In genomic region chr3:170483485-170484262, GRCh38 we compare ENCODE assay signal across 14 cellular contexts.
DNase-seq lines count a peak whose midpoint lies in the region; ATAC-seq and TF ChIP-seq lines count a peak whose summit lies in the region.
"Had no signal": no experiment of that assay in that cellular context is flagged by ENCODE, and none has a peak within 500 bp of the region (broad histone marks: within the 10 kb centered on the region; RNA-seq: fewer than 3 reads in every experiment).

No MANE protein-coding gene starts in this region.

- no peaks in the 10 kb centered on the region for H3K9me3 ChIP-seq in naive thymus-derived CD4-positive, alpha-beta T cell (ENCODE audit: control insufficient read depth in 2 of 3, low read length in 3 of 3)
- H3K9me3 ChIP-seq: heart right ventricle had no signal

- POLR2A ChIA-PET in naive thymus-derived CD4-positive, alpha-beta T cell (lab: Charles Lee), result no interaction called here

- H3K27ac ChIP-seq in 22Rv1, result no peak overlapping the region
- no peak overlapping the region for H3K27ac ChIP-seq in naive thymus-derived CD4-positive, alpha-beta T cell (ENCODE audit: low read depth, low read length)
- H3K27ac ChIP-seq: coronary artery, heart right ventricle had no signal

- H3K4me1 Mint-ChIP-seq in naive thymus-derived CD4-positive, alpha-beta T cell, result peaks cover 0 to 2% (median 0%) of the 10 kb centered on the region in 7 donors

- H3K27me3 ChIP-seq in naive thymus-derived CD4-positive, alpha-beta T cell (ENCODE audit: control insufficient read depth in 2 of 2, insufficient read depth in 2 of 2, low read length in 2 of 2), result no peaks in the 10 kb centered on the region

- no peak overlapping the region for H3K4me3 ChIP-seq in fibroblast of mammary gland (ENCODE audit: control insufficient read depth, low read depth, low read length)
- no peak overlapping the region for H3K4me3 ChIP-seq in naive thymus-derived CD4-positive, alpha-beta T cell (ENCODE audit: low read length)
- H3K4me3 ChIP-seq: coronary artery, heart right ventricle had no signal

- H3K27ac Mint-ChIP-seq in naive thymus-derived CD4-positive, alpha-beta T cell, result no peak overlapping the region

- H3K36me3 ChIP-seq in naive thymus-derived CD4-positive, alpha-beta T cell (ENCODE audit: control insufficient read depth in 2 of 3, insufficient read depth in 3 of 3, low read length in 3 of 3), result no peaks in the 10 kb centered on the region
- H3K36me3 ChIP-seq: heart right ventricle had no signal

- H3K9me3 Mint-ChIP-seq in naive thymus-derived CD4-positive, alpha-beta T cell, result no peaks in the 10 kb centered on the region

- intact Hi-C loops in naive thymus-derived CD4-positive, alpha-beta T cell (cut with micrococcal nuclease), result no loop called here

- no peaks in the 10 kb centered on the region for H3K36me3 Mint-ChIP-seq in naive thymus-derived CD4-positive, alpha-beta T cell

- no peak overlapping the region for H3K4me3 Mint-ChIP-seq in naive thymus-derived CD4-positive, alpha-beta T cell

- peak; percentile 37 for TF ChIP-seq CTCF in 22Rv1 (IDR thresholded peaks at IDR 0.05)
- TF ChIP-seq CTCF in GM12874 (IDR thresholded peaks at IDR 0.05; ENCODE audit: insufficient read depth, low read depth, low read length), result peak; percentile 35; the same call in 1 of the 2 replicates
- TF ChIP-seq CTCF in fibroblast of mammary gland (conservative IDR thresholded peaks at IDR 0.05; ENCODE audit: control insufficient read depth, insufficient read depth, low read depth, low read length), result peak; percentile 32

- ATAC-seq in naive thymus-derived CD4-positive, alpha-beta T cell, result no peak
- ATAC-seq in GM21367 (IDR thresholded peaks at IDR 0.05; ENCODE audit: unreplicated experiment), result no peak
- no peak for ATAC-seq in GM18873 (IDR thresholded peaks at IDR 0.05; ENCODE audit: low FRiP score, unreplicated experiment)
- ATAC-seq: heart right ventricle had no signal

- DNase-seq in RKO (ENCODE audit: low spot score) (peak; percentile 16), fibroblast of mammary gland (ENCODE audit: low read depth) (peak; percentile 37), AG08396 (ENCODE audit: low spot score) (no peak)
- no peak for DNase-seq in naive thymus-derived CD4-positive, alpha-beta T cell
- DNase-seq: activated gamma-delta T cell; C1 segment of cervical spinal cord; heart right ventricle; NCI-H2029; stimulated activated CD8-positive, alpha-beta memory T cell treated with anti-CD3 and anti-CD28 coated beads, Interleukin-4, amount 100 ng/mL, for 48 hours had no signal

- peaks cover 5 to 15% (median 11%) of the 10 kb centered on the region in 5 donors for H3K27me3 Mint-ChIP-seq in naive thymus-derived CD4-positive, alpha-beta T cell

- H3K4me1 ChIP-seq in naive thymus-derived CD4-positive, alpha-beta T cell (ENCODE audit: control insufficient read depth in 2 of 2, insufficient read depth in 2 of 2, low read length in 2 of 2), result no peaks in the 10 kb centered on the region
- H3K4me1 ChIP-seq: heart right ventricle had no signal

- CTCF ChIA-PET in naive thymus-derived CD4-positive, alpha-beta T cell (lab: Charles Lee), result no interaction called here

Comparison
In these comparisons a context has a peak if more than half of its experiments do, and no peak if none do; other contexts are left out.
1. DNase-seq: peak in RKO (single experiment) and fibroblast of mammary gland (single experiment); none in AG08396 (single experiment) and naive thymus-derived CD4-positive, alpha-beta T cell (0 of 9).
2. Peak in every context shown above with its lines, with median percentiles within 50 percentile points of each other: CTCF ChIP-seq.